ENCODE assay signal across 11 cellular contexts in genomic region chr6:160519133-160519532, GRCh38.
A peak's percentile ranks its signal among the peaks of the same experiment; 100 is the strongest.
DNase-seq lines count a peak whose midpoint lies in the region; ATAC-seq, FAIRE-seq and TF ChIP-seq lines count a peak whose summit lies in the region.
"Had no signal": no experiment of that assay in that cellular context is flagged by ENCODE, and none has a peak within 500 bp of the region (broad histone marks: within the 10 kb centered on the region; RNA-seq: fewer than 3 reads in every experiment).

No MANE protein-coding gene starts in this region.

- peaks cover 57% of the 10 kb centered on the region for H3K4me1 Mint-ChIP-seq in activated CD8-positive, alpha-beta memory T cell treated with anti-CD3 and anti-CD28 coated beads, Interleukin-2, amount 10 ng/mL, durations not matched to agents 7 days and 5 days
- H3K4me1 Mint-ChIP-seq in nephron progenitor cell, result peaks cover 9% of the 10 kb centered on the region

- peak overlapping the region; percentile 98; the same call in 1 of the 2 replicates for H2AFZ ChIP-seq in K562 (ENCODE audit: low read depth, low read length)

- H4K20me1 ChIP-seq in K562 (replicated peaks; ENCODE audit: control insufficient read depth, insufficient read depth, low read length), result no peaks in the 10 kb centered on the region

- no peak for DNase-seq in activated CD8-positive, alpha-beta memory T cell treated with anti-CD3 and anti-CD28 coated beads, Interleukin-2, amount 10 ng/mL, durations not matched to agents 7 days and 5 days
- no peak for DNase-seq in activated CD8-positive, alpha-beta memory T cell treated with anti-CD3 and anti-CD28 coated beads, Interleukin-2, amount 50 U/mL, for 48 hours
- DNase-seq in LNCaP clone FGC (ENCODE audit: low read depth) (no peak), K562 (ENCODE audit: extremely low read depth in 1 of 4, low spot score in 3 of 4) (no peak), nephron progenitor cell (no peak), kidney tubule cell (ENCODE audit: low spot score) (no peak), DMS79 (lab: John Stamatoyannopoulos, UW) (no peak)

- TF ChIP-seq POLR2A in K562 (conservative IDR thresholded peaks at IDR 0.05), result no peak

- H3K4me2 ChIP-seq in K562 (ENCODE audit: insufficient read depth, low read length), result no peak overlapping the region; the same call in 1 of the 2 replicates

- ATAC-seq in activated CD8-positive, alpha-beta memory T cell treated with anti-CD3 and anti-CD28 coated beads, Interleukin-2, amount 10 ng/mL, durations not matched to agents 7 days and 5 days, result no peak
- ATAC-seq in K562 (no peak), HG02885 (IDR thresholded peaks at IDR 0.05; ENCODE audit: poor library complexity, unreplicated experiment) (no peak)

- TF ChIP-seq EP300 in K562 (IDR thresholded peaks at IDR 0.05; ENCODE audit: low read length), result no peak

- H3K36me3 Mint-ChIP-seq in activated CD8-positive, alpha-beta memory T cell treated with anti-CD3 and anti-CD28 coated beads, Interleukin-2, amount 10 ng/mL, durations not matched to agents 7 days and 5 days, result peaks cover 40% of the 10 kb centered on the region
- peaks cover 5% of the 10 kb centered on the region for H3K36me3 Mint-ChIP-seq in nephron progenitor cell (ENCODE audit: low read depth)

- FAIRE-seq in K562 (lab: Jason Lieb, UNC), result no peak

- POLR2A ChIA-PET in K562 (lab: Yijun Ruan, JAX), result interaction anchor here (0.7 to 1.2 kb wide), 5 partner anchors 8 to 351 kb away, joined by 3 to 4 read pairs (median 3); no protein-coding TSS in a partner anchor

- no peaks in the 10 kb centered on the region for H3K9me1 ChIP-seq in K562 (ENCODE audit: control insufficient read depth, insufficient read depth, low read length)

- H3K4me3 ChIP-seq in LNCaP clone FGC (ENCODE audit: low read depth, low read length) (peak overlapping the region; percentile 61), K562 (no peak overlapping the region)

- H3K27ac ChIP-seq in K562 (ENCODE audit: extremely low read depth, low read depth, low read length), result no peak overlapping the region

- in situ Hi-C loops in K562 (cut with MboI), result loop anchor here (10.0 kb wide), 1 partner anchor 856 kb away; no protein-coding TSS in a partner anchor

- H3K27me3 Mint-ChIP-seq in activated CD8-positive, alpha-beta memory T cell treated with anti-CD3 and anti-CD28 coated beads, Interleukin-2, amount 10 ng/mL, durations not matched to agents 7 days and 5 days, result peaks cover 12% of the 10 kb centered on the region
- peaks cover 7% of the 10 kb centered on the region for H3K27me3 Mint-ChIP-seq in nephron progenitor cell (ENCODE audit: low read depth, poor library complexity)

- peak overlapping the region; percentile 93 for H3K27ac Mint-ChIP-seq in activated CD8-positive, alpha-beta memory T cell treated with anti-CD3 and anti-CD28 coated beads, Interleukin-2, amount 10 ng/mL, durations not matched to agents 7 days and 5 days
- no peak overlapping the region for H3K27ac Mint-ChIP-seq in nephron progenitor cell

- H3K4me3 Mint-ChIP-seq in activated CD8-positive, alpha-beta memory T cell treated with anti-CD3 and anti-CD28 coated beads, Interleukin-2, amount 10 ng/mL, durations not matched to agents 7 days and 5 days, result peak overlapping the region; percentile 88
- H3K4me3 Mint-ChIP-seq in nephron progenitor cell, result peak overlapping the region; percentile 95

- no peaks in the 10 kb centered on the region for H3K9me3 ChIP-seq in K562 (replicated peaks; ENCODE audit: control insufficient read depth, insufficient read depth, low read depth, low read length)
- H3K9me3 ChIP-seq: testis had no signal

- no peaks in the 10 kb centered on the region for H3K27me3 ChIP-seq in K562 (ENCODE audit: control insufficient read depth in 2 of 2, insufficient read depth in 2 of 2, low read length in 2 of 2)
- H3K27me3 ChIP-seq: dorsolateral prefrontal cortex, testis had no signal

- WGBS in K562 (ENCODE audit: insufficient coverage, low coverage, missing lambda C conversion rate), result 8% methylated on average over 4 of the region's 4 CpGs

- BruUV-seq in K562 (replicated peaks; lab: Mats Ljungman, UMichigan), result no TSS peak

- peaks cover 3 to 9% of the 10 kb centered on the region in 2 experiments; a peak in 3 of 5 replicates for H3K4me1 ChIP-seq in K562 (replicated peaks in 1 of 2; ENCODE audit: control insufficient read depth in 2 of 2, insufficient read depth in 2 of 2, low read length in 2 of 2)
- H3K4me1 ChIP-seq: testis had no signal

- CTCF ChIA-PET in activated CD8-positive, alpha-beta memory T cell treated with anti-CD3 and anti-CD28 coated beads, Interleukin-2, amount 10 ng/mL, durations not matched to agents 7 days and 5 days (lab: Charles Lee), result interaction anchor here (0.7 to 10.9 kb wide), 18 partner anchors 8 to 828 kb away, joined by 3 to 138 read pairs (median 4); no protein-coding TSS in a partner anchor
- CTCF ChIA-PET in K562 (lab: Yijun Ruan, JAX; ENCODE audit: low intra/inter-chr PET ratio), result interaction anchor here (0.7 to 1.9 kb wide), 5 partner anchors 12 to 855 kb away, joined by 3 to 9 read pairs (median 4); no protein-coding TSS in a partner anchor

- no peak for TF ChIP-seq RAD21 in K562 (CRISPR knock-in tag; conservative IDR thresholded peaks at IDR 0.05 in 1 of 2, IDR thresholded peaks at IDR 0.05 in 1 of 2)

- no peaks in the 10 kb centered on the region for H3K79me2 ChIP-seq in K562 (ENCODE audit: control insufficient read depth, insufficient read depth, low read length)
- H3K79me2 ChIP-seq: parathyroid adenoma had no signal

- no peaks in the 10 kb centered on the region for H3K36me3 ChIP-seq in K562 (ENCODE audit: control insufficient read depth, insufficient read depth, low read length)

- TF ChIP-seq CTCF in LNCaP clone FGC (IDR thresholded peaks at IDR 0.05; ENCODE audit: control insufficient read depth, extremely low read depth, insufficient read depth) (no peak), K562 (IDR thresholded peaks at IDR 0.05 in 2 of 3, conservative IDR thresholded peaks at IDR 0.05 in 1 of 3; ENCODE audit: insufficient read depth in 2 of 3, low read depth in 1 of 3, low read length in 3 of 3) (no peak), nephron progenitor cell (IDR thresholded peaks at IDR 0.05) (no peak)

- H3K9me3 Mint-ChIP-seq in activated CD8-positive, alpha-beta memory T cell treated with anti-CD3 and anti-CD28 coated beads, Interleukin-2, amount 10 ng/mL, durations not matched to agents 7 days and 5 days (ENCODE audit: low read depth), result peaks cover 16% of the 10 kb centered on the region
- H3K9me3 Mint-ChIP-seq in nephron progenitor cell, result peaks cover 32% of the 10 kb centered on the region

- intact Hi-C loops in K562 (cut with micrococcal nuclease), result no loop called here

- no peak overlapping the region for H3K9ac ChIP-seq in K562 (ENCODE audit: insufficient read depth in 1 of 2, low read depth in 2 of 2, low read length in 2 of 2)
- H3K9ac ChIP-seq: parathyroid adenoma had no signal

TF ChIP-seq in K562, 482 proteins besides CTCF, POLR2A, EP300 and RAD21:
- TF ChIP-seq ZKSCAN8 (CRISPR knock-in tag; IDR thresholded peaks at IDR 0.05), result peak; percentile 96
- no peak for TF ChIP-seq SNRNP70 (optimal IDR thresholded peaks at IDR 0.05; ENCODE audit: low read depth, low read length)
